ENCODE assay signal across 13 cellular contexts in the genomic region with DNA sequence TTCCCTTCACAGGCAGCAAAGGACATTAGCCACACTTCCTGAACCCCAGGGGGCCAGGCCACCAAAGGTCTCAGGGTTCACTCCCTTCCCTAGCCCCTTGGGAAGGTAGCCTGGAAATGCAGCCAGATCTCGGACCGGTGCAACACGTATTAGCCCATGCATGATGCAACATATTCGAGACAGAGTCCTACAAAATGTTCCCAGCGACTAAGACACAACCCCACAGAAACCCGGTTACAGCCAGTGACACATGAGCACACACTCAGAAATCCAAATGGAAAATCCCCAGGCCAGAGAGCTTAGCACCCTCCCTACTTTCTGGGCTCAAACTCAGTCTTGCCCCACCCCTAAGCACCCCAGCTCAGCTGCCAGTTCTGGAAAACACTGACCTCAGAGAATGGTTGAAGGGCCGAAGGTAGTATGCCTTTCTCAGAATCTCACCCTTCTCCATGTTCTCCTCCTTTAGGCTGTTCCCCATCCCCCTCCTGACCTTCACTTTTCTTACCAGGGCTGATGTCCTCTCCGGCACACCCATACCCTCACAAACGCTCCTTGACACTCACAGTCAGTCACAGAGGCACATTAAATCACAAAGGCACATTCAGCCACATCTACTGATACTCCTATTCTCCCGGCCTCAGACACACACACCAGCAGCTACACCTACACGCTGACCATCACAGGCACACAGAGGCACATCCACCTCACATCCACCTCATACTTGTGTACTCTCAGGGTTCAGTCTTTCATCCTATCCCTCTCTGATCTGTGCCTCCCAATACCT. TPM values are rescaled to one million over a fixed set of nuclear protein-coding genes. Genes with fewer than 3 reads are reported as not detected.
A peak's percentile ranks its signal among the peaks of the same experiment; 100 is the strongest.
DNase-seq lines count a peak whose midpoint lies in the region; TF ChIP-seq lines count a peak whose summit lies in the region.
"Had no signal": no experiment of that assay in that cellular context is flagged by ENCODE, and none has a peak within 500 bp of the region (broad histone marks: within the 10 kb centered on the region; RNA-seq: fewer than 3 reads in every experiment).

A gene with protein sequence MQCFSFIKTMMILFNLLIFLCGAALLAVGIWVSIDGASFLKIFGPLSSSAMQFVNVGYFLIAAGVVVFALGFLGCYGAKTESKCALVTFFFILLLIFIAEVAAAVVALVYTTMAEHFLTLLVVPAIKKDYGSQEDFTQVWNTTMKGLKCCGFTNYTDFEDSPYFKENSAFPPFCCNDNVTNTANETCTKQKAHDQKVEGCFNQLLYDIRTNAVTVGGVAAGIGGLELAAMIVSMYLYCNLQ (plus strand): TSS at position 640 of the 784 bp plus-strand sequence. CDS start 6,021 bp downstream, outside the sequence.

- H3K4me3 ChIP-seq in mesodermal cell (ENCODE audit: extremely low read depth, insufficient read depth, low read length, poor library complexity, severe bottlenecking) (no peak within 1 kb of the TSS), tibial artery (no peak within 1 kb of the TSS)

- peaks cover 14% of the 10 kb centered on the region for H3K27me3 Mint-ChIP-seq in activated T-helper 2 cell treated with anti-CD3 and anti-CD28 coated beads, Interferon-gamma antibody, Interleukin-2, Interleukin-4, amounts not matched to agents 10 μg/mL and 5 μg/mL and 100 μg/mL, durations not matched to agents 14 hours and 24 hours and 36 hours (ENCODE audit: low read depth)

- H3K36me3 Mint-ChIP-seq in activated T-helper 2 cell treated with anti-CD3 and anti-CD28 coated beads, Interferon-gamma antibody, Interleukin-2, Interleukin-4, amounts not matched to agents 10 μg/mL and 5 μg/mL and 100 μg/mL, durations not matched to agents 14 hours and 24 hours and 36 hours (ENCODE audit: low read depth): no peaks in the 10 kb centered on the region

- TF ChIP-seq CTCF in tibial artery (IDR thresholded peaks at IDR 0.05): no peak

- peak; percentile 94 for DNase-seq in NCI-H2107 treated with DMSO at 0.1 percent for 48 hours (lab: John Stamatoyannopoulos, UW; ENCODE audit: unreplicated experiment)
- DNase-seq in epithelial cell of prostate (ENCODE audit: low read depth, low spot score): no peak
- peak; percentile 68 to 90 for DNase-seq in tibial artery
- DNase-seq in T1000 (lab: John Stamatoyannopoulos, UW): no peak
- DNase-seq in activated T-helper 2 cell treated with anti-CD3 and anti-CD28 coated beads, Interferon-gamma antibody, Interleukin-2, Interleukin-4, amounts not matched to agents 10 μg/mL and 5 μg/mL and 100 μg/mL, durations not matched to agents 14 hours and 24 hours and 36 hours (ENCODE audit: low spot score): no peak
- no peak for DNase-seq in activated CD8-positive, alpha-beta memory T cell treated with anti-CD3 and anti-CD28 coated beads, Interleukin-2, amount 50 U/mL, for 48 hours
- no peak for DNase-seq in NCI-H2081 treated with DMSO at 0.1 percent for 48 hours (lab: John Stamatoyannopoulos, UW)
- DNase-seq: activated T-cell treated with anti-CD3 and anti-CD28 coated beads, Interleukin-2, amount 50 U/mL, for 4 hours; erythroblast; GDM1; T-helper 1 cell had no signal

- H3K27ac ChIP-seq in epithelial cell of prostate: peak within 1 kb of the TSS; percentile 24
- H3K27ac ChIP-seq in mesodermal cell (ENCODE audit: low read depth, low read length, severe bottlenecking): peak within 1 kb of the TSS; percentile 3
- H3K27ac ChIP-seq in tibial artery: peak within 1 kb of the TSS; percentile 71 to 78

- intact Hi-C loops in tibial artery (cut with DNase I; ENCODE audit: low total_unique reads): loop anchor here (2.0 kb wide), 1 partner anchor 42 kb away; a partner anchor contains a TSS
- intact Hi-C loops in activated T-helper 2 cell treated with anti-CD3 and anti-CD28 coated beads, Interferon-gamma antibody, Interleukin-2, Interleukin-4, amounts not matched to agents 10 μg/mL and 5 μg/mL and 100 μg/mL, durations not matched to agents 14 hours and 24 hours and 36 hours (cut with micrococcal nuclease): no loop called here

- no peaks in the 10 kb centered on the region for H3K36me3 ChIP-seq in mesodermal cell (ENCODE audit: control insufficient read depth, insufficient read depth, low read length)
- H3K36me3 ChIP-seq in tibial artery: no peaks in the 10 kb centered on the region

- 79 to 90% methylated on average over 8 to 9 of the region's 11 CpGs for WGBS in mesodermal cell (ENCODE audit: insufficient coverage in 2 of 2), 2 experiments

- no peak within 1 kb of the TSS for H3K27ac Mint-ChIP-seq in activated T-helper 2 cell treated with anti-CD3 and anti-CD28 coated beads, Interferon-gamma antibody, Interleukin-2, Interleukin-4, amounts not matched to agents 10 μg/mL and 5 μg/mL and 100 μg/mL, durations not matched to agents 14 hours and 24 hours and 36 hours
- H3K27ac Mint-ChIP-seq: nephron had no signal

- no peaks in the 10 kb centered on the region for H3K4me1 Mint-ChIP-seq in activated T-helper 2 cell treated with anti-CD3 and anti-CD28 coated beads, Interferon-gamma antibody, Interleukin-2, Interleukin-4, amounts not matched to agents 10 μg/mL and 5 μg/mL and 100 μg/mL, durations not matched to agents 14 hours and 24 hours and 36 hours (ENCODE audit: low read depth)
- H3K4me1 Mint-ChIP-seq: nephron had no signal

- H3K9me3 ChIP-seq in mesodermal cell (ENCODE audit: control insufficient read depth, low read length) (no peaks in the 10 kb centered on the region), tibial artery (no peaks in the 10 kb centered on the region)

- H3K27me3 ChIP-seq in tibial artery: no peaks in the 10 kb centered on the region

- no peak within 1 kb of the TSS for H3K4me3 Mint-ChIP-seq in activated T-helper 2 cell treated with anti-CD3 and anti-CD28 coated beads, Interferon-gamma antibody, Interleukin-2, Interleukin-4, amounts not matched to agents 10 μg/mL and 5 μg/mL and 100 μg/mL, durations not matched to agents 14 hours and 24 hours and 36 hours (ENCODE audit: low read depth)
- H3K4me3 Mint-ChIP-seq: activated T-cell treated with anti-CD3 and anti-CD28 coated beads, Interleukin-2, amount 50 U/mL, for 4 hours; nephron had no signal

- H3K4me1 ChIP-seq in mesodermal cell (ENCODE audit: control insufficient read depth, insufficient read depth, low read length, poor library complexity, severe bottlenecking): peaks cover 20% of the 10 kb centered on the region
- H3K4me1 ChIP-seq in tibial artery: peaks cover 0 to 41% (median 29%) of the 10 kb centered on the region in 4 donors

- H3K9me3 Mint-ChIP-seq in activated T-helper 2 cell treated with anti-CD3 and anti-CD28 coated beads, Interferon-gamma antibody, Interleukin-2, Interleukin-4, amounts not matched to agents 10 μg/mL and 5 μg/mL and 100 μg/mL, durations not matched to agents 14 hours and 24 hours and 36 hours: no peaks in the 10 kb centered on the region
- H3K9me3 Mint-ChIP-seq: activated T-cell treated with anti-CD3 and anti-CD28 coated beads, Interleukin-2, amount 50 U/mL, for 4 hours; nephron had no signal

RNA-seq across cellular contexts. Expression of the gene that starts here (rescaled TPM):
- polyA plus RNA-seq in mesodermal cell (2013, experiment 1 of 2): 0.52 TPM
- 0.51 TPM for polyA plus RNA-seq in mesodermal cell (2013, experiment 2 of 2)
- total RNA-seq in activated T-helper 2 cell treated with anti-CD3 and anti-CD28 coated beads, Interferon-gamma antibody, Interleukin-2, Interleukin-4, amounts not matched to agents 10 μg/mL and 5 μg/mL and 100 μg/mL, durations not matched to agents 14 hours and 24 hours and 36 hours: 0.46 TPM in 1 of 2 replicates, not detected in the other

Comparison
In these comparisons a context has a peak if more than half of its experiments do, and no peak if none do; other contexts are left out.
1. DNase-seq: peak in NCI-H2107 treated with DMSO at 0.1 percent for 48 hours (single experiment) and tibial artery (2 of 2); none in epithelial cell of prostate (single experiment), T1000 (single experiment), activated T-helper 2 cell treated with anti-CD3 and anti-CD28 coated beads, Interferon-gamma antibody, Interleukin-2, Interleukin-4, amounts not matched to agents 10 μg/mL and 5 μg/mL and 100 μg/mL, durations not matched to agents 14 hours and 24 hours and 36 hours (single experiment), activated CD8-positive, alpha-beta memory T cell treated with anti-CD3 and anti-CD28 coated beads, Interleukin-2, amount 50 U/mL, for 48 hours (single experiment) and NCI-H2081 treated with DMSO at 0.1 percent for 48 hours (single experiment).
2. H3K27ac ChIP-seq: peak in every context shown above with its lines; median percentile 74 in tibial artery; 24 in epithelial cell of prostate; 3 in mesodermal cell.